ENCODE assay signal across 31 cellular contexts in genomic region chr10:128875030-128875744, GRCh38.
DNase-seq lines count a peak whose midpoint lies in the region; ATAC-seq, FAIRE-seq and TF ChIP-seq lines count a peak whose summit lies in the region.
"Had no signal": no experiment of that assay in that cellular context is flagged by ENCODE, and none has a peak within 500 bp of the region (broad histone marks: within the 10 kb centered on the region; RNA-seq: fewer than 3 reads in every experiment).

No MANE protein-coding gene starts in this region.

- no peaks in the 10 kb centered on the region for H3K79me2 ChIP-seq in HepG2 (ENCODE audit: insufficient read depth, low read length)

- POLR2A ChIA-PET in HepG2 (lab: Yijun Ruan, JAX), result no interaction called here

- H3K4me3 ChIP-seq in HepG2 (replicated peaks in 1 of 3; ENCODE audit: insufficient read depth in 1 of 3, low read depth in 2 of 3, low read length in 3 of 3), result no peak overlapping the region
- no peak overlapping the region for H3K4me3 ChIP-seq in right lobe of liver
- H3K4me3 ChIP-seq in left lung, result no peak overlapping the region
- H3K4me3 ChIP-seq: dorsolateral prefrontal cortex, GM12878, pancreas, spleen, thoracic aorta, uterus had no signal

- no peak for DNase-seq in HepG2 (ENCODE audit: low spot score)
- DNase-seq in right lobe of liver, result no peak
- DNase-seq in epithelial cell of prostate (ENCODE audit: low read depth, low spot score), result no peak
- no peak for DNase-seq in left lung
- no peak for DNase-seq in GOT3 (lab: John Stamatoyannopoulos, UW)
- DNase-seq in foreskin melanocyte, result no peak
- DNase-seq: activated CD4-positive, alpha-beta T cell treated with anti-CD3 and anti-CD28 coated beads, Interleukin-2, amount 10 ng/mL, durations not matched to agents 24 days and 14 days; activated effector memory CD4-positive, alpha-beta T cell treated with Interleukin-2 at 50 U/mL for 16 hours; activated T-cell treated with anti-CD3 and anti-CD28 coated beads, Interleukin-2, amount 50 U/mL, for 1 hour; CD4-positive, alpha-beta memory T cell; DMS 273 treated with DMSO at 0.1 percent for 48 hours; NCI-H1436 treated with DMSO at 0.1 percent for 48 hours; NCI-H345; NCI-H748 treated with DMSO at 0.1 percent for 48 hours; pancreas; retina; spleen; stimulated activated CD4-positive, alpha-beta T cell treated with anti-CD3 and anti-CD28 coated beads, Interleukin-2, amount 100 ng/mL, for 24 hours; stimulated activated naive CD8-positive, alpha-beta T cell treated with anti-CD3 and anti-CD28 coated beads, Interleukin-15, Interleukin-2, amounts not matched to agents 100 U/mL and 50 U/mL, for 24 hours had no signal

- no peak overlapping the region for H3K9ac ChIP-seq in HepG2 (ENCODE audit: insufficient read depth, low read depth, low read length)
- H3K9ac ChIP-seq: KMS-11 had no signal

- no peak overlapping the region for H3K4me2 ChIP-seq in HepG2 (ENCODE audit: low read depth, low read length)
- H3K4me2 ChIP-seq: KMS-11 had no signal

- TF ChIP-seq RAD21 in HepG2 (CRISPR knock-in tag; IDR thresholded peaks at IDR 0.05), result no peak

- TF ChIP-seq CTCF in HepG2 (CRISPR knock-in tag; IDR thresholded peaks at IDR 0.05) (no peak), right lobe of liver (IDR thresholded peaks at IDR 0.05) (no peak), left lung (IDR thresholded peaks at IDR 0.05) (no peak)

- ATAC-seq in HepG2 (no peak), right lobe of liver (no peak), left lung (peak; percentile 25), HG02610 (IDR thresholded peaks at IDR 0.05; ENCODE audit: unreplicated experiment) (no peak), GM19351 (IDR thresholded peaks at IDR 0.05; ENCODE audit: unreplicated experiment) (no peak)
- ATAC-seq: activated naive CD4-positive, alpha-beta T cell treated with anti-CD3 and anti-CD28 coated beads, Interleukin-2, amount 50 U/mL, for 72 hours; GM12878; stimulated activated naive CD8-positive, alpha-beta T cell treated with anti-CD3 and anti-CD28 coated beads, Interleukin-15, Interleukin-2, amounts not matched to agents 100 U/mL and 50 U/mL, for 24 hours; WTC11 had no signal

- WGBS in HepG2 (ENCODE audit: low lambda C conversion rate), result 45% methylated on average over 8 of the region's 8 CpGs
- WGBS in right lobe of liver (ENCODE audit: insufficient coverage, low coverage, low lambda C conversion rate, missing lambda C conversion rate), result 69% methylated on average over 8 of the region's 8 CpGs

- no peak for TF ChIP-seq EP300 in HepG2 (IDR thresholded peaks at IDR 0.05; ENCODE audit: low read depth in 2 of 2, low read length in 2 of 2)
- no peak for TF ChIP-seq EP300 in HepG2 (CRISPR knock-in tag; IDR thresholded peaks at IDR 0.05; ENCODE audit: borderline replicate concordance)

- TF ChIP-seq POLR2A in HepG2 (IDR thresholded peaks at IDR 0.05; ENCODE audit: insufficient read depth in 1 of 2, low read depth in 2 of 2, low read length in 2 of 2), result no peak
- TF ChIP-seq POLR2A in right lobe of liver (IDR thresholded peaks at IDR 0.05), result no peak

- no peak overlapping the region for H2AFZ ChIP-seq in HepG2 (ENCODE audit: low read length)

- no peaks in the 10 kb centered on the region for H4K20me1 ChIP-seq in HepG2 (ENCODE audit: insufficient read depth, low read length)

- intact Hi-C loops in HepG2 (cut with micrococcal nuclease; ENCODE audit: unreplicated experiment), result no loop called here
- intact Hi-C loops in right lobe of liver (cut with DNase I), result no loop called here
- intact Hi-C loops in left lung (cut with DNase I), result no loop called here

- H3K27me3 ChIP-seq in HepG2 (ENCODE audit: control insufficient read depth in 1 of 2, insufficient read depth in 2 of 2, low read length in 2 of 2), result peaks cover 0 to 5% of the 10 kb centered on the region in 2 experiments; a peak in 2 of 5 replicates
- no peaks in the 10 kb centered on the region for H3K27me3 ChIP-seq in right lobe of liver
- no peaks in the 10 kb centered on the region for H3K27me3 ChIP-seq in left lung
- H3K27me3 ChIP-seq: pancreas, spleen, uterus had no signal

- no TSS peak for BruUV-seq in HepG2 (replicated peaks; lab: Mats Ljungman, UMichigan)

- H3K36me3 ChIP-seq in HepG2 (replicated peaks in 1 of 2; ENCODE audit: control insufficient read depth in 1 of 2, insufficient read depth in 2 of 2, low read length in 2 of 2), result no peaks in the 10 kb centered on the region
- no peaks in the 10 kb centered on the region for H3K36me3 ChIP-seq in right lobe of liver
- H3K36me3 ChIP-seq in left lung, result no peaks in the 10 kb centered on the region
- H3K36me3 ChIP-seq: pancreas, spleen, thoracic aorta, uterus had no signal

- no peak overlapping the region for H3K27ac ChIP-seq in HepG2 (ENCODE audit: extremely low read length, insufficient read depth, low read length)
- no peak overlapping the region for H3K27ac ChIP-seq in right lobe of liver
- H3K27ac ChIP-seq in epithelial cell of prostate, result peak overlapping the region; percentile 50
- H3K27ac ChIP-seq in left lung, result peak overlapping the region in 1 of 2 donors; percentile 31
- H3K27ac ChIP-seq: dorsolateral prefrontal cortex, KMS-11, spleen, thoracic aorta had no signal

- no peak for FAIRE-seq in HepG2 (lab: Jason Lieb, UNC)
- FAIRE-seq: endothelial cell of umbilical vein, GM12878, GM19239, H54, pancreas had no signal

- H3K9me3 ChIP-seq in HepG2 (ENCODE audit: low read length) (no peaks in the 10 kb centered on the region), right lobe of liver (no peaks in the 10 kb centered on the region), left lung (no peaks in the 10 kb centered on the region)
- H3K9me3 ChIP-seq: pancreas, spleen, thoracic aorta, uterus had no signal

- in situ Hi-C loops in HepG2 (cut with HindIII; ENCODE audit: extremely low pct_ligation_motif_present, low pct_unique_long_range_greater_than_20kb), result no loop called here

- H3K4me1 ChIP-seq in HepG2 (ENCODE audit: insufficient read depth, low read length) (no peaks in the 10 kb centered on the region), right lobe of liver (no peaks in the 10 kb centered on the region), left lung (no peaks in the 10 kb centered on the region)
- H3K4me1 ChIP-seq: pancreas, spleen, uterus had no signal

- CTCF ChIA-PET in HepG2 (lab: Yijun Ruan, JAX; ENCODE audit: low intra/inter-chr PET ratio, low total read pairs), result no interaction called here

TF ChIP-seq in HepG2, 621 proteins besides CTCF, POLR2A, EP300 and RAD21 (continues in another document):
- TF ChIP-seq U2AF1 (optimal IDR thresholded peaks at IDR 0.05; ENCODE audit: low read depth, low read length) (no peak), SIN3B (IDR thresholded peaks at IDR 0.05; ENCODE audit: low read length) (no peak), KMT2A (CRISPR knock-in tag; IDR thresholded peaks at IDR 0.05) (no peak), CCDC6 (CRISPR knock-in tag; IDR thresholded peaks at IDR 0.05) (no peak), ELK4 (CRISPR knock-in tag; IDR thresholded peaks at IDR 0.05; ENCODE audit: borderline replicate concordance) (no peak), MAFK (conservative IDR thresholded peaks at IDR 0.05 in 1 of 2, IDR thresholded peaks at IDR 0.05 in 1 of 2; ENCODE audit: low read length in 2 of 2) (peak; percentile 40 to 66; a peak in 2 of 4 replicates), ATF5 (CRISPR knock-in tag; IDR thresholded peaks at IDR 0.05; ENCODE audit: low read depth) (no peak), MAFF (IDR thresholded peaks at IDR 0.05; ENCODE audit: low read depth, low read length) (peak; percentile 54), ZNF232 (CRISPR knock-in tag; IDR thresholded peaks at IDR 0.05; ENCODE audit: borderline replicate concordance) (no peak), ZBTB2 (CRISPR knock-in tag; IDR thresholded peaks at IDR 0.05; ENCODE audit: low read depth) (no peak), ZNF672 (CRISPR knock-in tag; IDR thresholded peaks at IDR 0.05) (no peak)
